ENCODE assay signal across 8 cellular contexts in genomic region chr2:161138429-161138828, GRCh38. TPM values are rescaled to one million over a fixed set of nuclear protein-coding genes. Genes with fewer than 3 reads are reported as not detected.
DNase-seq lines count a peak whose midpoint lies in the region; ATAC-seq and TF ChIP-seq lines count a peak whose summit lies in the region.

No MANE protein-coding gene starts in this region.

- H3K27ac Mint-ChIP-seq in activated CD8-positive, alpha-beta memory T cell treated with anti-CD3 and anti-CD28 coated beads, Interleukin-2, amount 10 ng/mL, durations not matched to agents 7 days and 5 days = peak overlapping the region; percentile 80
- peak overlapping the region; percentile 81 for H3K27ac Mint-ChIP-seq in stimulated activated naive CD8-positive, alpha-beta T cell treated with anti-CD3 and anti-CD28 coated beads, Interleukin-15, Interleukin-2, amounts not matched to agents 100 ng/mL and 50 ng/mL, for 24 hours

- no peaks in the 10 kb centered on the region for H3K36me3 ChIP-seq in Loucy (ENCODE audit: insufficient read depth, low read length)
- H3K36me3 ChIP-seq in effector memory CD4-positive, alpha-beta T cell (ENCODE audit: control insufficient read depth, insufficient read depth, low read length) = no peaks in the 10 kb centered on the region
- no peaks in the 10 kb centered on the region for H3K36me3 ChIP-seq in brain microvascular endothelial cell (replicated peaks)

- peaks cover 4% of the 10 kb centered on the region for H3K9me3 Mint-ChIP-seq in activated CD8-positive, alpha-beta memory T cell treated with anti-CD3 and anti-CD28 coated beads, Interleukin-2, amount 10 ng/mL, durations not matched to agents 7 days and 5 days (ENCODE audit: low read depth)
- H3K9me3 Mint-ChIP-seq in stimulated activated naive CD8-positive, alpha-beta T cell treated with anti-CD3 and anti-CD28 coated beads, Interleukin-15, Interleukin-2, amounts not matched to agents 100 ng/mL and 50 ng/mL, for 24 hours = no peaks in the 10 kb centered on the region

- peak overlapping the region; percentile 84 for H3K4me3 Mint-ChIP-seq in activated CD8-positive, alpha-beta memory T cell treated with anti-CD3 and anti-CD28 coated beads, Interleukin-2, amount 10 ng/mL, durations not matched to agents 7 days and 5 days
- H3K4me3 Mint-ChIP-seq in stimulated activated naive CD8-positive, alpha-beta T cell treated with anti-CD3 and anti-CD28 coated beads, Interleukin-15, Interleukin-2, amounts not matched to agents 100 ng/mL and 50 ng/mL, for 24 hours = peak overlapping the region; percentile 89

- H3K4me3 ChIP-seq in Loucy (ENCODE audit: low read length, poor library complexity, severe bottlenecking) (peak overlapping the region; percentile 69), brain microvascular endothelial cell (ENCODE audit: low read depth, low read length) (no peak overlapping the region)
- peak overlapping the region; percentile 51 for H3K4me3 ChIP-seq in effector memory CD4-positive, alpha-beta T cell (ENCODE audit: insufficient read depth, low read depth, low read length, poor library complexity, severe bottlenecking)

- peaks cover 54% of the 10 kb centered on the region for H3K4me1 Mint-ChIP-seq in activated CD8-positive, alpha-beta memory T cell treated with anti-CD3 and anti-CD28 coated beads, Interleukin-2, amount 10 ng/mL, durations not matched to agents 7 days and 5 days
- peaks cover 73% of the 10 kb centered on the region for H3K4me1 Mint-ChIP-seq in stimulated activated naive CD8-positive, alpha-beta T cell treated with anti-CD3 and anti-CD28 coated beads, Interleukin-15, Interleukin-2, amounts not matched to agents 100 ng/mL and 50 ng/mL, for 24 hours (ENCODE audit: low read depth)

- DNase-seq in activated CD8-positive, alpha-beta memory T cell treated with anti-CD3 and anti-CD28 coated beads, Interleukin-2, amount 10 ng/mL, durations not matched to agents 7 days and 5 days = peak; percentile 60
- no peak for DNase-seq in activated CD8-positive, alpha-beta memory T cell treated with anti-CD3 and anti-CD28 coated beads, Interleukin-2, amount 50 U/mL, for 48 hours
- peak in 2 of 3 donors; percentile 7 to 13 for DNase-seq in effector memory CD4-positive, alpha-beta T cell
- no peak for DNase-seq in brain microvascular endothelial cell

- no peaks in the 10 kb centered on the region for H3K27me3 Mint-ChIP-seq in activated CD8-positive, alpha-beta memory T cell treated with anti-CD3 and anti-CD28 coated beads, Interleukin-2, amount 10 ng/mL, durations not matched to agents 7 days and 5 days
- H3K27me3 Mint-ChIP-seq in stimulated activated naive CD8-positive, alpha-beta T cell treated with anti-CD3 and anti-CD28 coated beads, Interleukin-15, Interleukin-2, amounts not matched to agents 100 ng/mL and 50 ng/mL, for 24 hours = no peaks in the 10 kb centered on the region

- in situ Hi-C loops in brain microvascular endothelial cell (cut with HindIII; ENCODE audit: low pct_ligation_motif_present, low sequenced_read_pairs) = no loop called here

- no peak for TF ChIP-seq CTCF in Loucy (conservative IDR thresholded peaks at IDR 0.05; ENCODE audit: low read length)
- no peak for TF ChIP-seq CTCF in brain microvascular endothelial cell (IDR thresholded peaks at IDR 0.05; ENCODE audit: low read depth, low read length, missing control alignments)

- H4K20me1 ChIP-seq in Loucy (ENCODE audit: insufficient read depth, low read length, poor library complexity, severe bottlenecking) = no peaks in the 10 kb centered on the region

- no peaks in the 10 kb centered on the region for H3K79me2 ChIP-seq in Loucy (ENCODE audit: insufficient read depth, low read length)

- peak overlapping the region; percentile 96 for H3K27ac ChIP-seq in effector memory CD4-positive, alpha-beta T cell (ENCODE audit: insufficient read depth, low read length, poor library complexity, severe bottlenecking)
- H3K27ac ChIP-seq in brain microvascular endothelial cell = no peak overlapping the region

- H3K9me3 ChIP-seq in Loucy (ENCODE audit: insufficient read depth, low read depth, low read length) = no peaks in the 10 kb centered on the region
- no peaks in the 10 kb centered on the region for H3K9me3 ChIP-seq in effector memory CD4-positive, alpha-beta T cell (ENCODE audit: control insufficient read depth, low read length)

- no peaks in the 10 kb centered on the region for H3F3A ChIP-seq in Loucy (ENCODE audit: low read depth)

- H3K4me1 ChIP-seq in Loucy (ENCODE audit: insufficient read depth, low read length, poor library complexity, severe bottlenecking) = peaks cover 36% of the 10 kb centered on the region
- peaks cover 15% of the 10 kb centered on the region for H3K4me1 ChIP-seq in effector memory CD4-positive, alpha-beta T cell (ENCODE audit: control insufficient read depth, insufficient read depth, low read length, poor library complexity, severe bottlenecking)

- peak; percentile 48 for ATAC-seq in activated CD8-positive, alpha-beta memory T cell treated with anti-CD3 and anti-CD28 coated beads, Interleukin-2, amount 10 ng/mL, durations not matched to agents 7 days and 5 days
- ATAC-seq in GM21717 (IDR thresholded peaks at IDR 0.05; ENCODE audit: unreplicated experiment) (no peak), HG03565 (IDR thresholded peaks at IDR 0.05; ENCODE audit: unreplicated experiment) (no peak)

- peak overlapping the region; percentile 56 for H3K4me2 ChIP-seq in Loucy (ENCODE audit: low read depth, low read length, poor library complexity, severe bottlenecking)

- peak overlapping the region; percentile 38 for H3K9ac ChIP-seq in Loucy (ENCODE audit: low read depth, low read length, poor library complexity, severe bottlenecking)

- H3K27me3 ChIP-seq in Loucy (ENCODE audit: insufficient read depth, low read length, poor library complexity, severe bottlenecking) = no peaks in the 10 kb centered on the region
- H3K27me3 ChIP-seq in effector memory CD4-positive, alpha-beta T cell (replicated peaks; ENCODE audit: control insufficient read depth, insufficient read depth, low read length, poor library complexity, severe bottlenecking) = no peaks in the 10 kb centered on the region
- H3K27me3 ChIP-seq in brain microvascular endothelial cell (replicated peaks) = no peaks in the 10 kb centered on the region

- peaks cover 26% of the 10 kb centered on the region for H3K36me3 Mint-ChIP-seq in activated CD8-positive, alpha-beta memory T cell treated with anti-CD3 and anti-CD28 coated beads, Interleukin-2, amount 10 ng/mL, durations not matched to agents 7 days and 5 days
- peaks cover 13% of the 10 kb centered on the region for H3K36me3 Mint-ChIP-seq in stimulated activated naive CD8-positive, alpha-beta T cell treated with anti-CD3 and anti-CD28 coated beads, Interleukin-15, Interleukin-2, amounts not matched to agents 100 ng/mL and 50 ng/mL, for 24 hours (ENCODE audit: low read depth)

- CTCF ChIA-PET in activated CD8-positive, alpha-beta memory T cell treated with anti-CD3 and anti-CD28 coated beads, Interleukin-2, amount 10 ng/mL, durations not matched to agents 7 days and 5 days (lab: Charles Lee) = interaction anchor here (1.0 to 1.6 kb wide), 3 partner anchors 12 to 75 kb away, joined by 4 to 5 read pairs (median 5); no protein-coding TSS in a partner anchor

- H3K9me2 ChIP-seq in Loucy (replicated peaks; ENCODE audit: low read depth, low read length) = no peaks in the 10 kb centered on the region

- H2AFZ ChIP-seq in Loucy (ENCODE audit: low read length) = no peak overlapping the region

RNA-seq across cellular contexts. Expression of gene TANK, which starts 21.8 kb away (rescaled TPM):
- total RNA-seq in activated CD8-positive, alpha-beta memory T cell treated with anti-CD3 and anti-CD28 coated beads, Interleukin-2, amount 10 ng/mL, durations not matched to agents 7 days and 5 days = 100 to 1,000 TPM; 133 to 147 TPM

Comparison
In these comparisons a context has a peak if more than half of its experiments do, and no peak if none do; other contexts are left out.
1. DNase-seq: peak in activated CD8-positive, alpha-beta memory T cell treated with anti-CD3 and anti-CD28 coated beads, Interleukin-2, amount 10 ng/mL, durations not matched to agents 7 days and 5 days (single experiment) and effector memory CD4-positive, alpha-beta T cell (2 of 3); none in activated CD8-positive, alpha-beta memory T cell treated with anti-CD3 and anti-CD28 coated beads, Interleukin-2, amount 50 U/mL, for 48 hours (single experiment) and brain microvascular endothelial cell (single experiment).